Comparison of ENCODE assay signal across 1 cellular context in the genomic region with DNA sequence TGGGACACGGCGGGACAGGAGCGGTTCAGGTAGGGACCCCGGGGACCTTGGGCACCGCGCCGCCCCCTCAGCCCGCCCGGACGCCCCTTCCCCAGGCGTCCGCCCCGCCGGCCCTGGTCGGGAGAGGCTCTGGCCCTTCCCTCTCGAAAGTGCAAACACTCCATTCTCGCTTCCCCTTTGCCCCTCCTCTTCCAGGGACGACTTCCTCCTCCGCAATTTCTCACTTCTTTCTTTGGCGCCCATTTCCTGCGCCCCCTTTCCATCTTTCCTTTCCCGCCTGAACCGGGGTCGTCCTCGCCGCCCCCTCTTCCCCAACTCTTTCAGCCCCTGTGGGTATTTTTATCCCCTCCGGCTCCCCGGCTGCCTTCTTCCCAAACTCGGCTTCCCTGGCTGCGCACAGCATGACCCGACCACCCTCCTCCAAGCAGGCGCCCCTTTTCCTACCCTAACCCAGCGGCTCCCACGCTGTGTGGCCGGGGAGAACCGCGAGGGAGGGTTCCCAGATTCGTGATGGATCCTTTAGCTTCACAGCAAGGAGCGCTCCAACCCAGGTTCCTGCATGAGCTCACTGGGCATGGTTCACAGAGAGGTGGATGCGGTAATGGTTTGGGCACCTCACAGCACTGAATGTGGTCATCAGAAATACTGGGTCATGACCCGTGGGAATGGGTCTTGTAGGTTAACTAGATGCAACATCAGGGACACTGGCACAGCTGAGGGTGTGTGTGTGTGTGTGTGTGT.
TF ChIP-seq lines count a peak whose summit lies in the region.

No MANE protein-coding gene starts in this region.

TF ChIP-seq in HEK293, 187 proteins besides CTCF, POLR2A, EP300 and RAD21 (continued from another document):
- TF ChIP-seq ZNF132 (tag by site-specific recombination; IDR thresholded peaks at IDR 0.05; ENCODE audit: borderline replicate concordance) (no peak), ZNF10 (tag by site-specific recombination; IDR thresholded peaks at IDR 0.05) (no peak), ZNF600 (tag by site-specific recombination; IDR thresholded peaks at IDR 0.05) (peak; percentile 71), ZNF24 (tag by site-specific recombination; IDR thresholded peaks at IDR 0.05) (no peak), ZFHX2 (tag by site-specific recombination; conservative IDR thresholded peaks at IDR 0.05) (peak; percentile 72), ZSCAN30 (tag by site-specific recombination; IDR thresholded peaks at IDR 0.05) (no peak), ZNF76 (tag by site-specific recombination; IDR thresholded peaks at IDR 0.05; ENCODE audit: borderline replicate concordance, low read depth) (no peak), ZNF785 (tag by site-specific recombination; IDR thresholded peaks at IDR 0.05) (no peak), ZEB2 (tag by site-specific recombination; IDR thresholded peaks at IDR 0.05) (no peak), ZNF830 (tag by site-specific recombination; IDR thresholded peaks at IDR 0.05; ENCODE audit: low read depth) (no peak), ZNF426 (tag by site-specific recombination; IDR thresholded peaks at IDR 0.05) (no peak), ZNF202 (tag by site-specific recombination; IDR thresholded peaks at IDR 0.05; ENCODE audit: borderline replicate concordance) (no peak), ZFP3 (tag by site-specific recombination; IDR thresholded peaks at IDR 0.05; ENCODE audit: low read depth) (no peak), TRIM28 (IDR thresholded peaks at IDR 0.05; ENCODE audit: borderline replicate concordance, low read length) (no peak), ZNF16 (tag by site-specific recombination; IDR thresholded peaks at IDR 0.05; ENCODE audit: low read depth) (no peak), YY1 (tag by site-specific recombination; IDR thresholded peaks at IDR 0.05) (no peak), ZNF837 (tag by site-specific recombination; IDR thresholded peaks at IDR 0.05) (no peak), ZNF596 (tag by site-specific recombination; IDR thresholded peaks at IDR 0.05) (no peak), ZNF248 (tag by site-specific recombination; IDR thresholded peaks at IDR 0.05) (no peak)
- TF ChIP-seq, protein P1, sequence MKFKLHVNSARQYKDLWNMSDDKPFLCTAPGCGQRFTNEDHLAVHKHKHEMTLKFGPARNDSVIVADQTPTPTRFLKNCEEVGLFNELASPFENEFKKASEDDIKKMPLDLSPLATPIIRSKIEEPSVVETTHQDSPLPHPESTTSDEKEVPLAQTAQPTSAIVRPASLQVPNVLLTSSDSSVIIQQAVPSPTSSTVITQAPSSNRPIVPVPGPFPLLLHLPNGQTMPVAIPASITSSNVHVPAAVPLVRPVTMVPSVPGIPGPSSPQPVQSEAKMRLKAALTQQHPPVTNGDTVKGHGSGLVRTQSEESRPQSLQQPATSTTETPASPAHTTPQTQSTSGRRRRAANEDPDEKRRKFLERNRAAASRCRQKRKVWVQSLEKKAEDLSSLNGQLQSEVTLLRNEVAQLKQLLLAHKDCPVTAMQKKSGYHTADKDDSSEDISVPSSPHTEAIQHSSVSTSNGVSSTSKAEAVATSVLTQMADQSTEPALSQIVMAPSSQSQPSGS (tag by site-specific recombination; IDR thresholded peaks at IDR 0.05; ENCODE audit: low read depth) = peak; percentile 54; the same call in 1 of the 2 replicates
- TF ChIP-seq, protein P2, sequence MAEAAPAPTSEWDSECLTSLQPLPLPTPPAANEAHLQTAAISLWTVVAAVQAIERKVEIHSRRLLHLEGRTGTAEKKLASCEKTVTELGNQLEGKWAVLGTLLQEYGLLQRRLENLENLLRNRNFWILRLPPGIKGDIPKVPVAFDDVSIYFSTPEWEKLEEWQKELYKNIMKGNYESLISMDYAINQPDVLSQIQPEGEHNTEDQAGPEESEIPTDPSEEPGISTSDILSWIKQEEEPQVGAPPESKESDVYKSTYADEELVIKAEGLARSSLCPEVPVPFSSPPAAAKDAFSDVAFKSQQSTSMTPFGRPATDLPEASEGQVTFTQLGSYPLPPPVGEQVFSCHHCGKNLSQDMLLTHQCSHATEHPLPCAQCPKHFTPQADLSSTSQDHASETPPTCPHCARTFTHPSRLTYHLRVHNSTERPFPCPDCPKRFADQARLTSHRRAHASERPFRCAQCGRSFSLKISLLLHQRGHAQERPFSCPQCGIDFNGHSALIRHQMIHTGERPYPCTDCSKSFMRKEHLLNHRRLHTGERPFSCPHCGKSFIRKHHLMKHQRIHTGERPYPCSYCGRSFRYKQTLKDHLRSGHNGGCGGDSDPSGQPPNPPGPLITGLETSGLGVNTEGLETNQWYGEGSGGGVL (tag by site-specific recombination; IDR thresholded peaks at IDR 0.05) = no peak
- TF ChIP-seq, protein P3, sequence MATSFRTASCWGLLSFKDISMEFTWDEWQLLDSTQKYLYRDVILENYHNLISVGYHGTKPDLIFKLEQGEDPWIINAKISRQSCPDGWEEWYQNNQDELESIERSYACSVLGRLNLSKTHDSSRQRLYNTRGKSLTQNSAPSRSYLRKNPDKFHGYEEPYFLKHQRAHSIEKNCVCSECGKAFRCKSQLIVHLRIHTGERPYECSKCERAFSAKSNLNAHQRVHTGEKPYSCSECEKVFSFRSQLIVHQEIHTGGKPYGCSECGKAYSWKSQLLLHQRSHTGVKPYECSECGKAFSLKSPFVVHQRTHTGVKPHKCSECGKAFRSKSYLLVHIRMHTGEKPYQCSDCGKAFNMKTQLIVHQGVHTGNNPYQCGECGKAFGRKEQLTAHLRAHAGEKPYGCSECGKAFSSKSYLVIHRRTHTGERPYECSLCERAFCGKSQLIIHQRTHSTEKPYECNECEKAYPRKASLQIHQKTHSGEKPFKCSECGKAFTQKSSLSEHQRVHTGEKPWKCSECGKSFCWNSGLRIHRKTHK (tag by site-specific recombination; IDR thresholded peaks at IDR 0.05) = no peak
- TF ChIP-seq, protein P4, sequence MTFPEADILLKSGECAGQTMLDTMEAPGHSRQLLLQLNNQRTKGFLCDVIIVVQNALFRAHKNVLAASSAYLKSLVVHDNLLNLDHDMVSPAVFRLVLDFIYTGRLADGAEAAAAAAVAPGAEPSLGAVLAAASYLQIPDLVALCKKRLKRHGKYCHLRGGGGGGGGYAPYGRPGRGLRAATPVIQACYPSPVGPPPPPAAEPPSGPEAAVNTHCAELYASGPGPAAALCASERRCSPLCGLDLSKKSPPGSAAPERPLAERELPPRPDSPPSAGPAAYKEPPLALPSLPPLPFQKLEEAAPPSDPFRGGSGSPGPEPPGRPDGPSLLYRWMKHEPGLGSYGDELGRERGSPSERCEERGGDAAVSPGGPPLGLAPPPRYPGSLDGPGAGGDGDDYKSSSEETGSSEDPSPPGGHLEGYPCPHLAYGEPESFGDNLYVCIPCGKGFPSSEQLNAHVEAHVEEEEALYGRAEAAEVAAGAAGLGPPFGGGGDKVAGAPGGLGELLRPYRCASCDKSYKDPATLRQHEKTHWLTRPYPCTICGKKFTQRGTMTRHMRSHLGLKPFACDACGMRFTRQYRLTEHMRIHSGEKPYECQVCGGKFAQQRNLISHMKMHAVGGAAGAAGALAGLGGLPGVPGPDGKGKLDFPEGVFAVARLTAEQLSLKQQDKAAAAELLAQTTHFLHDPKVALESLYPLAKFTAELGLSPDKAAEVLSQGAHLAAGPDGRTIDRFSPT (tag by site-specific recombination; IDR thresholded peaks at IDR 0.05) = no peak
- TF ChIP-seq, protein P5, sequence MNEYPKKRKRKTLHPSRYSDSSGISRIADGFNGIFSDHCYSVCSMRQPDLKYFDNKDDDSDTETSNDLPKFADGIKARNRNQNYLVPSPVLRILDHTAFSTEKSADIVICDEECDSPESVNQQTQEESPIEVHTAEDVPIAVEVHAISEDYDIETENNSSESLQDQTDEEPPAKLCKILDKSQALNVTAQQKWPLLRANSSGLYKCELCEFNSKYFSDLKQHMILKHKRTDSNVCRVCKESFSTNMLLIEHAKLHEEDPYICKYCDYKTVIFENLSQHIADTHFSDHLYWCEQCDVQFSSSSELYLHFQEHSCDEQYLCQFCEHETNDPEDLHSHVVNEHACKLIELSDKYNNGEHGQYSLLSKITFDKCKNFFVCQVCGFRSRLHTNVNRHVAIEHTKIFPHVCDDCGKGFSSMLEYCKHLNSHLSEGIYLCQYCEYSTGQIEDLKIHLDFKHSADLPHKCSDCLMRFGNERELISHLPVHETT (tag by site-specific recombination; IDR thresholded peaks at IDR 0.05) = no peak
- TF ChIP-seq, protein P6, sequence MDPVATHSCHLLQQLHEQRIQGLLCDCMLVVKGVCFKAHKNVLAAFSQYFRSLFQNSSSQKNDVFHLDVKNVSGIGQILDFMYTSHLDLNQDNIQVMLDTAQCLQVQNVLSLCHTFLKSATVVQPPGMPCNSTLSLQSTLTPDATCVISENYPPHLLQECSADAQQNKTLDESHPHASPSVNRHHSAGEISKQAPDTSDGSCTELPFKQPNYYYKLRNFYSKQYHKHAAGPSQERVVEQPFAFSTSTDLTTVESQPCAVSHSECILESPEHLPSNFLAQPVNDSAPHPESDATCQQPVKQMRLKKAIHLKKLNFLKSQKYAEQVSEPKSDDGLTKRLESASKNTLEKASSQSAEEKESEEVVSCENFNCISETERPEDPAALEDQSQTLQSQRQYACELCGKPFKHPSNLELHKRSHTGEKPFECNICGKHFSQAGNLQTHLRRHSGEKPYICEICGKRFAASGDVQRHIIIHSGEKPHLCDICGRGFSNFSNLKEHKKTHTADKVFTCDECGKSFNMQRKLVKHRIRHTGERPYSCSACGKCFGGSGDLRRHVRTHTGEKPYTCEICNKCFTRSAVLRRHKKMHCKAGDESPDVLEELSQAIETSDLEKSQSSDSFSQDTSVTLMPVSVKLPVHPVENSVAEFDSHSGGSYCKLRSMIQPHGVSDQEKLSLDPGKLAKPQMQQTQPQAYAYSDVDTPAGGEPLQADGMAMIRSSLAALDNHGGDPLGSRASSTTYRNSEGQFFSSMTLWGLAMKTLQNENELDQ (tag by site-specific recombination; IDR thresholded peaks at IDR 0.05; ENCODE audit: low read depth) = no peak
TF ChIP-seq in HEK293: peak in this region for 21.
